ENCODE assay signal across 10 cellular contexts in genomic region chr9:127967151-127967809, GRCh38. TPM values are rescaled to one million over a fixed set of nuclear protein-coding genes. Genes with fewer than 3 reads are reported as not detected.
A peak's percentile ranks its signal among the peaks of the same experiment; 100 is the strongest.
DNase-seq lines count a peak whose midpoint lies in the region; ATAC-seq, FAIRE-seq and TF ChIP-seq lines count a peak whose summit lies in the region.
"Had no signal": no experiment of that assay in that cellular context is flagged by ENCODE, and none has a peak within 500 bp of the region (broad histone marks: within the 10 kb centered on the region; RNA-seq: fewer than 3 reads in every experiment).

No MANE protein-coding gene starts in this region.

- H3K27ac ChIP-seq in keratinocyte (ENCODE audit: control insufficient read depth, insufficient read depth, low read length), result peak overlapping the region; percentile 89
- H3K27ac ChIP-seq in substantia nigra (ENCODE audit: low read depth, low read length, poor library complexity, severe bottlenecking), result peak overlapping the region; percentile 99

- no peak overlapping the region for H2AFZ ChIP-seq in keratinocyte (ENCODE audit: control insufficient read depth, low read length)

- peak overlapping the region; percentile 82 for H3K27ac Mint-ChIP-seq in activated CD4-positive, alpha-beta T cell treated with anti-CD3 and anti-CD28 coated beads, Interleukin-2, amount 10 ng/mL, durations not matched to agents 7 days and 5 days
- peak overlapping the region; percentile 68 for H3K27ac Mint-ChIP-seq in WTC11

- peaks cover 80% of the 10 kb centered on the region for H3K36me3 Mint-ChIP-seq in activated CD4-positive, alpha-beta T cell treated with anti-CD3 and anti-CD28 coated beads, Interleukin-2, amount 10 ng/mL, durations not matched to agents 7 days and 5 days (ENCODE audit: low read depth)
- H3K36me3 Mint-ChIP-seq in WTC11, result no peaks in the 10 kb centered on the region; the same call in 1 of the 2 replicates

- no peaks in the 10 kb centered on the region for H3K27me3 ChIP-seq in keratinocyte (ENCODE audit: control insufficient read depth, extremely low read depth, insufficient read depth, low read length)

- FAIRE-seq in keratinocyte (lab: Jason Lieb, UNC), result no peak

- no peak for TF ChIP-seq CTCF in WTC11 (IDR thresholded peaks at IDR 0.05)
- TF ChIP-seq CTCF in keratinocyte (optimal IDR thresholded peaks at IDR 0.05 in 1 of 3, IDR thresholded peaks at IDR 0.05 in 1 of 3, conservative IDR thresholded peaks at IDR 0.05 in 1 of 3; ENCODE audit: extremely low read depth in 1 of 3, insufficient read depth in 2 of 3, low read length in 3 of 3), result no peak

- H3K4me2 ChIP-seq in keratinocyte (ENCODE audit: control insufficient read depth, extremely low read depth, insufficient read depth, low read depth, low read length), result peak overlapping the region; percentile 18

- peaks cover 61% of the 10 kb centered on the region for H3K4me1 ChIP-seq in keratinocyte (ENCODE audit: control insufficient read depth, extremely low read depth, insufficient read depth, low read length)

- no peaks in the 10 kb centered on the region for H4K20me1 ChIP-seq in keratinocyte (ENCODE audit: control insufficient read depth, extremely low read depth, insufficient read depth, low read length)

- DNase-seq in activated CD4-positive, alpha-beta T cell treated with anti-CD3 and anti-CD28 coated beads, Interleukin-2, amount 10 ng/mL, durations not matched to agents 7 days and 5 days, result no peak
- no peak for DNase-seq in activated CD4-positive, alpha-beta T cell treated with anti-CD3 and anti-CD28 coated beads, Interleukin-2, amount 50 U/mL, for 4 hours
- no peak for DNase-seq in WTC11 (ENCODE audit: low spot score)
- DNase-seq in keratinocyte (ENCODE audit: low read depth, low spot score), result no peak
- no peak for DNase-seq in substantia nigra (lab: John Stamatoyannopoulos, UW)
- no peak for DNase-seq in Ammon's horn (ENCODE audit: low spot score)
- no peak for DNase-seq in KBM-7
- DNase-seq: NCI-H187, SHP77 had no signal

- CTCF ChIA-PET in activated CD4-positive, alpha-beta T cell treated with anti-CD3 and anti-CD28 coated beads, Interleukin-2, amount 10 ng/mL, durations not matched to agents 7 days and 5 days (lab: Charles Lee), result interaction anchor here (0.7 to 1.7 kb wide), 5 partner anchors 10 to 69 kb away, joined by 3 to 5 read pairs (median 3); no protein-coding TSS in a partner anchor
- CTCF ChIA-PET in WTC11 (lab: Charles Lee), result interaction anchor here (0.8 to 1.2 kb wide), 3 partner anchors 11 to 151 kb away, joined by 3 read pairs; no protein-coding TSS in a partner anchor

- POLR2A ChIA-PET in activated CD4-positive, alpha-beta T cell treated with anti-CD3 and anti-CD28 coated beads, Interleukin-2, amount 10 ng/mL, durations not matched to agents 7 days and 5 days (lab: Charles Lee), result no interaction called here
- POLR2A ChIA-PET in WTC11 (lab: Charles Lee), result no interaction called here

- peak overlapping the region; percentile 98 for H3K4me3 Mint-ChIP-seq in activated CD4-positive, alpha-beta T cell treated with anti-CD3 and anti-CD28 coated beads, Interleukin-2, amount 10 ng/mL, durations not matched to agents 7 days and 5 days
- H3K4me3 Mint-ChIP-seq in WTC11, result no peak overlapping the region

- no peaks in the 10 kb centered on the region for H3K27me3 Mint-ChIP-seq in activated CD4-positive, alpha-beta T cell treated with anti-CD3 and anti-CD28 coated beads, Interleukin-2, amount 10 ng/mL, durations not matched to agents 7 days and 5 days
- no peaks in the 10 kb centered on the region for H3K27me3 Mint-ChIP-seq in WTC11 (ENCODE audit: low read depth)

- ATAC-seq in WTC11 (no peak), HG02885 (IDR thresholded peaks at IDR 0.05; ENCODE audit: poor library complexity, unreplicated experiment) (no peak)

- H3K79me2 ChIP-seq in keratinocyte (ENCODE audit: control insufficient read depth, insufficient read depth, low read length), result peaks cover 15% of the 10 kb centered on the region

- H3K9me3 ChIP-seq in keratinocyte (ENCODE audit: control insufficient read depth, low read depth, low read length), result no peaks in the 10 kb centered on the region

- in situ Hi-C loops in KBM-7 (cut with MboI; ENCODE audit: low pct_unique_long_range_greater_than_20kb, low sequenced_read_pairs), result no loop called here

- no peak overlapping the region for H3K4me3 ChIP-seq in keratinocyte (ENCODE audit: control insufficient read depth in 2 of 3, extremely low read depth in 1 of 3, insufficient read depth in 2 of 3, low read depth in 1 of 3, low read length in 3 of 3)

- H3K9me1 ChIP-seq in keratinocyte (ENCODE audit: control insufficient read depth, extremely low read depth, insufficient read depth, low read length), result no peaks in the 10 kb centered on the region

- peaks cover 97% of the 10 kb centered on the region for H3K4me1 Mint-ChIP-seq in activated CD4-positive, alpha-beta T cell treated with anti-CD3 and anti-CD28 coated beads, Interleukin-2, amount 10 ng/mL, durations not matched to agents 7 days and 5 days
- peaks cover 80% of the 10 kb centered on the region for H3K4me1 Mint-ChIP-seq in WTC11

- dilution Hi-C loops in keratinocyte (cut with MboI; ENCODE audit: extremely low pct_ligation_motif_present, low sequenced_read_pairs), result no loop called here

- no peak overlapping the region for H3K9ac ChIP-seq in keratinocyte (ENCODE audit: control insufficient read depth, extremely low read depth, insufficient read depth, low read length)

- H3K9me3 Mint-ChIP-seq in activated CD4-positive, alpha-beta T cell treated with anti-CD3 and anti-CD28 coated beads, Interleukin-2, amount 10 ng/mL, durations not matched to agents 7 days and 5 days, result no peaks in the 10 kb centered on the region
- no peaks in the 10 kb centered on the region for H3K9me3 Mint-ChIP-seq in WTC11

- H3K36me3 ChIP-seq in keratinocyte (ENCODE audit: control insufficient read depth in 2 of 2, extremely low read depth in 1 of 2, insufficient read depth in 2 of 2, low read length in 2 of 2), result no peaks in the 10 kb centered on the region

TF ChIP-seq in WTC11, 78 proteins besides CTCF, POLR2A, EP300 and RAD21 (continues in another document):
- TF ChIP-seq CBFB (CRISPR knock-in tag; IDR thresholded peaks at IDR 0.05; ENCODE audit: low read depth) (no peak), ZBTB21 (CRISPR knock-in tag; IDR thresholded peaks at IDR 0.05; ENCODE audit: borderline replicate concordance) (no peak), NR1H2 (CRISPR knock-in tag; IDR thresholded peaks at IDR 0.05) (no peak), ZNF416 (CRISPR knock-in tag; IDR thresholded peaks at IDR 0.05) (no peak), ZNF671 (CRISPR knock-in tag; IDR thresholded peaks at IDR 0.05) (no peak)

RNA-seq across cellular contexts. Expression of gene EEIG1, which starts 13.5 kb away (rescaled TPM):
- 100 to 1,000 TPM; 412 to 477 TPM for total RNA-seq in activated CD4-positive, alpha-beta T cell treated with anti-CD3 and anti-CD28 coated beads, Interleukin-2, amount 10 ng/mL, durations not matched to agents 7 days and 5 days
- total RNA-seq in WTC11 (2021), result 42.2 to 66.4 TPM (median 51.3 TPM) in 3 replicates
- 3.7 to 8.6 TPM (median 7.0 TPM) in 3 replicates for polyA plus RNA-seq in keratinocyte
- 7.3 TPM for polyA plus RNA-seq in keratinocyte (2011; ENCODE audit: low read depth)
- polyA plus RNA-seq in keratinocyte (2011; cell fraction: cytosol; rRNA removed), result 6.1 and 15.3 TPM in 2 replicates
- polyA plus RNA-seq in keratinocyte (2011; cell fraction: nucleus; rRNA removed), result 14.2 and 16.9 TPM in 2 replicates
- 11.2 and 32.3 TPM in 2 replicates for polyA plus RNA-seq in keratinocyte (2012; ENCODE audit: low replicate concordance)
- polyA minus RNA-seq in keratinocyte, result 4.9 to 22.6 TPM (median 11.4 TPM) in 3 replicates
- polyA minus RNA-seq in keratinocyte (2011; cell fraction: cytosol; rRNA and poly(A)+ RNA removed), result 5.0 TPM
- 3.8 and 8.9 TPM in 2 replicates for polyA minus RNA-seq in keratinocyte (2011; cell fraction: nucleus; rRNA and poly(A)+ RNA removed)

RNA-seq across cellular contexts. Expression of gene DPM2, which starts 29.6 kb away (rescaled TPM):
- total RNA-seq in activated CD4-positive, alpha-beta T cell treated with anti-CD3 and anti-CD28 coated beads, Interleukin-2, amount 10 ng/mL, durations not matched to agents 7 days and 5 days, result 10 to 100 TPM; 79.9 to 80.4 TPM
- 53.3 to 58.2 TPM (median 56.1 TPM) in 3 replicates for total RNA-seq in WTC11 (2021)
- 31.1 to 35.4 TPM (median 34.7 TPM) in 3 replicates for polyA plus RNA-seq in keratinocyte
- polyA plus RNA-seq in keratinocyte (2011; ENCODE audit: low read depth), result 4.3 TPM
- 30.4 and 34.1 TPM in 2 replicates for polyA plus RNA-seq in keratinocyte (2011; cell fraction: cytosol; rRNA removed)
- polyA plus RNA-seq in keratinocyte (2011; cell fraction: nucleus; rRNA removed), result 31.3 and 35.3 TPM in 2 replicates
- 30.8 and 33.4 TPM in 2 replicates for polyA plus RNA-seq in keratinocyte (2012; ENCODE audit: low replicate concordance)
- 30.5 to 46.0 TPM (median 35.2 TPM) in 3 replicates for polyA minus RNA-seq in keratinocyte
- 42.6 TPM for polyA minus RNA-seq in keratinocyte (2011; cell fraction: cytosol; rRNA and poly(A)+ RNA removed)
- polyA minus RNA-seq in keratinocyte (2011; cell fraction: nucleus; rRNA and poly(A)+ RNA removed), result 9.5 and 11.2 TPM in 2 replicates

RNA-seq across cellular contexts. Expression of gene PIP5KL1, which starts 36.7 kb away (rescaled TPM):
- total RNA-seq in activated CD4-positive, alpha-beta T cell treated with anti-CD3 and anti-CD28 coated beads, Interleukin-2, amount 10 ng/mL, durations not matched to agents 7 days and 5 days, result 1 to 10 TPM; 2.5 to 4.1 TPM
- 15.8 to 20.2 TPM (median 16.8 TPM) in 3 replicates for total RNA-seq in WTC11 (2021)
- polyA plus RNA-seq in keratinocyte, result 2.4 to 5.2 TPM (median 4.4 TPM) in 3 replicates
- 2.0 TPM for polyA plus RNA-seq in keratinocyte (2011; ENCODE audit: low read depth)
- 1.1 and 2.7 TPM in 2 replicates for polyA plus RNA-seq in keratinocyte (2011; cell fraction: cytosol; rRNA removed)
- 9.0 and 9.9 TPM in 2 replicates for polyA plus RNA-seq in keratinocyte (2011; cell fraction: nucleus; rRNA removed)
- polyA plus RNA-seq in keratinocyte (2012; ENCODE audit: low replicate concordance), result 3.0 and 4.5 TPM in 2 replicates
- 0.76 to 2.2 TPM (median 0.83 TPM) in 3 replicates for polyA minus RNA-seq in keratinocyte
- polyA minus RNA-seq in keratinocyte (2011; cell fraction: cytosol; rRNA and poly(A)+ RNA removed), result 4.4 TPM
- polyA minus RNA-seq in keratinocyte (2011; cell fraction: nucleus; rRNA and poly(A)+ RNA removed), result 3.0 and 3.1 TPM in 2 replicates

RNA-seq across cellular contexts. Expression of gene ST6GALNAC4, which starts 50.4 kb away (rescaled TPM):
- total RNA-seq in activated CD4-positive, alpha-beta T cell treated with anti-CD3 and anti-CD28 coated beads, Interleukin-2, amount 10 ng/mL, durations not matched to agents 7 days and 5 days, result 10 to 100 TPM; 16.8 to 22.4 TPM
- total RNA-seq in WTC11 (2021), result 25.1 to 25.7 TPM (median 25.4 TPM) in 3 replicates
- 5.8 to 10.8 TPM (median 8.9 TPM) in 3 replicates for polyA plus RNA-seq in keratinocyte
- 2.5 TPM for polyA plus RNA-seq in keratinocyte (2011; ENCODE audit: low read depth)
- 5.6 and 14.0 TPM in 2 replicates for polyA plus RNA-seq in keratinocyte (2011; cell fraction: cytosol; rRNA removed)
- 4.1 and 8.4 TPM in 2 replicates for polyA plus RNA-seq in keratinocyte (2011; cell fraction: nucleus; rRNA removed)
- polyA plus RNA-seq in keratinocyte (2012; ENCODE audit: low replicate concordance), result 3.2 and 11.6 TPM in 2 replicates
- polyA minus RNA-seq in keratinocyte, result 9.4 to 13.1 TPM (median 11.6 TPM) in 3 replicates
- 47.4 TPM for polyA minus RNA-seq in keratinocyte (2011; cell fraction: cytosol; rRNA and poly(A)+ RNA removed)
- polyA minus RNA-seq in keratinocyte (2011; cell fraction: nucleus; rRNA and poly(A)+ RNA removed), result 5.1 and 6.7 TPM in 2 replicates
